13 cellular contexts compared by ENCODE assay signal in genomic region chr1:12472410-12472797, GRCh38.
A peak's percentile ranks its signal among the peaks of the same experiment; 100 is the strongest.
DNase-seq lines count a peak whose midpoint lies in the region; ATAC-seq, FAIRE-seq and TF ChIP-seq lines count a peak whose summit lies in the region.
"Had no signal": no experiment of that assay in that cellular context is flagged by ENCODE, and none has a peak within 500 bp of the region (broad histone marks: within the 10 kb centered on the region; RNA-seq: fewer than 3 reads in every experiment).

No MANE protein-coding gene starts in this region.

- no peak for ATAC-seq in CD8-positive, alpha-beta T cell
- no peak for ATAC-seq in Panc1
- no peak for ATAC-seq in HG02571 (IDR thresholded peaks at IDR 0.05; ENCODE audit: unreplicated experiment)
- ATAC-seq: left lobe of liver had no signal

- peaks cover 14% of the 10 kb centered on the region for H3K36me3 Mint-ChIP-seq in CD8-positive, alpha-beta T cell

- DNase-seq in CD8-positive, alpha-beta T cell = no peak
- DNase-seq in Panc1 (ENCODE audit: low read depth, low spot score) (no peak), esophagus muscularis mucosa (ENCODE audit: extremely low spot score) (no peak), small intestine (no peak), CD1c-positive myeloid dendritic cell (ENCODE audit: extremely low spot score) (no peak)
- no peak for DNase-seq in stimulated activated CD4-positive, alpha-beta T cell treated with anti-CD3 and anti-CD28 coated beads, Interleukin-2, amount 100 ng/mL, for 24 hours
- DNase-seq: Caco-2; endodermal cell; NCI-H2081; stimulated activated CD4-positive, alpha-beta T cell treated with anti-CD3 and anti-CD28 coated beads, Interleukin-2, amount 100 ng/mL, for 48 hours had no signal

- TF ChIP-seq POLR2A in esophagus muscularis mucosa (IDR thresholded peaks at IDR 0.05; ENCODE audit: low read depth) = no peak

- 96% methylated on average over 2 of the region's 2 CpGs for WGBS in esophagus muscularis mucosa
- WGBS in small intestine, 3 donors = 89 to 93% (median 90%) methylated on average over 2 of the region's 2 CpGs

- H3K9me3 Mint-ChIP-seq in CD8-positive, alpha-beta T cell = no peaks in the 10 kb centered on the region

- peaks cover 78% of the 10 kb centered on the region for H3K4me1 ChIP-seq in CD8-positive, alpha-beta T cell (ENCODE audit: insufficient read depth, low read length)
- H3K4me1 ChIP-seq in Panc1 (ENCODE audit: control insufficient read depth, insufficient read depth, low read length) = peaks cover 36% of the 10 kb centered on the region
- peaks cover 71 to 85% (median 79%) of the 10 kb centered on the region in 4 donors for H3K4me1 ChIP-seq in esophagus muscularis mucosa
- peaks cover 17 to 28% of the 10 kb centered on the region in 2 donors for H3K4me1 ChIP-seq in small intestine (ENCODE audit: control insufficient read depth in 2 of 2, insufficient read depth in 1 of 2, low read depth in 1 of 2, low read length in 1 of 2)
- H3K4me1 ChIP-seq: parathyroid adenoma had no signal

- H3K4me3 Mint-ChIP-seq in CD8-positive, alpha-beta T cell = peak overlapping the region; percentile 78
- H3K4me3 Mint-ChIP-seq: endodermal cell had no signal

- FAIRE-seq in small intestine (lab: Jason Lieb, UNC) = no peak

- H3K27ac Mint-ChIP-seq in CD8-positive, alpha-beta T cell = peak overlapping the region; percentile 97
- H3K27ac Mint-ChIP-seq: endodermal cell had no signal

- no peaks in the 10 kb centered on the region for H3K36me3 ChIP-seq in CD8-positive, alpha-beta T cell (ENCODE audit: insufficient read depth, low read length)
- no peaks in the 10 kb centered on the region for H3K36me3 ChIP-seq in Panc1 (ENCODE audit: control insufficient read depth, insufficient read depth, low read length)
- no peaks in the 10 kb centered on the region for H3K36me3 ChIP-seq in esophagus muscularis mucosa
- no peaks in the 10 kb centered on the region for H3K36me3 ChIP-seq in small intestine (ENCODE audit: control insufficient read depth in 2 of 2, insufficient read depth in 2 of 2, low read length in 2 of 2)

- H3K9me3 ChIP-seq in CD8-positive, alpha-beta T cell (ENCODE audit: low read length) = no peaks in the 10 kb centered on the region
- peaks cover 32% of the 10 kb centered on the region; the same call in 1 of the 2 replicates for H3K9me3 ChIP-seq in Panc1 (ENCODE audit: control insufficient read depth, insufficient read depth, low read depth, low read length)
- no peaks in the 10 kb centered on the region for H3K9me3 ChIP-seq in esophagus muscularis mucosa
- no peaks in the 10 kb centered on the region for H3K9me3 ChIP-seq in small intestine (ENCODE audit: control insufficient read depth, low read depth)

- TF ChIP-seq EP300 in esophagus muscularis mucosa (IDR thresholded peaks at IDR 0.05) = no peak

- peak overlapping the region; percentile 6 for H3K4me3 ChIP-seq in CD8-positive, alpha-beta T cell (ENCODE audit: low read depth, low read length)
- no peak overlapping the region for H3K4me3 ChIP-seq in Panc1 (ENCODE audit: low read depth in 2 of 2, low read length in 2 of 2)
- no peak overlapping the region for H3K4me3 ChIP-seq in esophagus muscularis mucosa
- no peak overlapping the region for H3K4me3 ChIP-seq in small intestine (ENCODE audit: low read depth in 1 of 2, low read length in 2 of 2)

- no peaks in the 10 kb centered on the region for H3K27me3 Mint-ChIP-seq in CD8-positive, alpha-beta T cell (ENCODE audit: low read depth)

- BruUV-seq in Panc1 (replicated peaks; lab: Mats Ljungman, UMichigan) = no TSS peak

- peak overlapping the region; percentile 49 for H3K27ac ChIP-seq in CD8-positive, alpha-beta T cell (ENCODE audit: low read depth, low read length)
- H3K27ac ChIP-seq in Panc1 (ENCODE audit: low read length) (peak overlapping the region; percentile 18; the same call in 1 of the 2 replicates), esophagus muscularis mucosa (replicated peaks in 1 of 4) (peak overlapping the region; percentile 87 to 91 (median 88)), small intestine (ENCODE audit: low read depth in 1 of 2, low read length in 1 of 2) (peak overlapping the region; percentile 16 to 85)
- H3K27ac ChIP-seq: parathyroid adenoma had no signal

- intact Hi-C loops in CD8-positive, alpha-beta T cell (cut with DNase I, micrococcal nuclease) = loop anchor here (2.0 to 10.0 kb wide), 4 partner anchors 14 to 142 kb away; partner anchors contain the start of gene DHRS3 (in 1 of the 2)
- intact Hi-C loops in Panc1 (cut with micrococcal nuclease; ENCODE audit: unreplicated experiment) = no loop called here
- intact Hi-C loops in esophagus muscularis mucosa (cut with DNase I) = no loop called here

- peaks cover 90% of the 10 kb centered on the region for H3K4me1 Mint-ChIP-seq in CD8-positive, alpha-beta T cell (ENCODE audit: low read depth)
- H3K4me1 Mint-ChIP-seq: endodermal cell had no signal

- POLR2A ChIA-PET in CD8-positive, alpha-beta T cell (lab: Charles Lee) = interaction anchor here (0.7 to 2.6 kb wide), 8 partner anchors 9 to 143 kb away, joined by 3 to 11 read pairs (median 4); no protein-coding TSS in a partner anchor
- POLR2A ChIA-PET in Panc1 (lab: Charles Lee) = no interaction called here

- no peak for TF ChIP-seq CTCF in CD8-positive, alpha-beta T cell (IDR thresholded peaks at IDR 0.05)
- TF ChIP-seq CTCF in Panc1 (IDR thresholded peaks at IDR 0.05) = no peak
- TF ChIP-seq CTCF in esophagus muscularis mucosa (IDR thresholded peaks at IDR 0.05) = no peak

- CTCF ChIA-PET in CD8-positive, alpha-beta T cell (lab: Charles Lee) = interaction anchor here (0.7 to 2.5 kb wide), 7 partner anchors 11 to 129 kb away, joined by 3 to 10 read pairs (median 4); no protein-coding TSS in a partner anchor
- CTCF ChIA-PET in Panc1 (lab: Charles Lee) = no interaction called here

- H3K27me3 ChIP-seq in CD8-positive, alpha-beta T cell (ENCODE audit: insufficient read depth, low read length) = no peaks in the 10 kb centered on the region
- H3K27me3 ChIP-seq in Panc1 (ENCODE audit: control insufficient read depth, insufficient read depth, low read length) (no peaks in the 10 kb centered on the region), esophagus muscularis mucosa (no peaks in the 10 kb centered on the region), small intestine (ENCODE audit: control insufficient read depth in 2 of 2, insufficient read depth in 2 of 2, low read length in 2 of 2) (no peaks in the 10 kb centered on the region)

- in situ Hi-C loops in Panc1 (cut with HindIII; ENCODE audit: low pct_unique_long_range_greater_than_20kb, low sequenced_read_pairs) = no loop called here

Comparison
In these comparisons a context has a peak if more than half of its experiments do, and no peak if none do; other contexts are left out.
1. H3K27ac ChIP-seq: peak in every context shown above with its lines; median percentile 88 in esophagus muscularis mucosa; 50 in small intestine; 49 in CD8-positive, alpha-beta T cell; 18 in Panc1.
2. intact Hi-C loops: an anchor here in CD8-positive, alpha-beta T cell (2.0 to 10.0 kb wide); none called in Panc1 and esophagus muscularis mucosa.